In genomic region chr22:42533638-42533977, GRCh38 we compare ENCODE assay signal across 11 cellular contexts. TPM values are rescaled to one million over a fixed set of nuclear protein-coding genes. Genes with fewer than 3 reads are reported as not detected.
DNase-seq lines count a peak whose midpoint lies in the region; ATAC-seq, FAIRE-seq and TF ChIP-seq lines count a peak whose summit lies in the region.
"Had no signal": no experiment of that assay in that cellular context is flagged by ENCODE, and none has a peak within 500 bp of the region (broad histone marks: within the 10 kb centered on the region; RNA-seq: fewer than 3 reads in every experiment).

No MANE protein-coding gene starts in this region.

- TF ChIP-seq CTCF in MM.1S (IDR thresholded peaks at IDR 0.05; ENCODE audit: low read length), result no peak
- TF ChIP-seq CTCF in astrocyte (IDR thresholded peaks at IDR 0.05; ENCODE audit: insufficient read depth, low read depth, low read length), result no peak
- no peak for TF ChIP-seq CTCF in stomach (IDR thresholded peaks at IDR 0.05)

- no peak for TF ChIP-seq EP300 in stomach (IDR thresholded peaks at IDR 0.05)

- no peak for FAIRE-seq in astrocyte (lab: Jason Lieb, UNC)

- H3K4me1 ChIP-seq in MM.1S (ENCODE audit: low read length) (peaks cover 25% of the 10 kb centered on the region), astrocyte (ENCODE audit: insufficient read depth, low read length) (peaks cover 2% of the 10 kb centered on the region), stomach (peaks cover 4 to 30% (median 16%) of the 10 kb centered on the region in 4 donors)
- H3K4me1 ChIP-seq: uterus had no signal

- H3K4me1 Mint-ChIP-seq in activated naive CD4-positive, alpha-beta T cell treated with anti-CD3 and anti-CD28 coated beads for 36 hours (ENCODE audit: low read depth), result peaks cover 18% of the 10 kb centered on the region
- peaks cover 19% of the 10 kb centered on the region for H3K4me1 Mint-ChIP-seq in astrocyte (ENCODE audit: low read depth, unreplicated experiment)

- H2AFZ ChIP-seq in MM.1S (ENCODE audit: low read length) (no peak overlapping the region), astrocyte (ENCODE audit: low read depth, low read length) (no peak overlapping the region)

- intact Hi-C loops in activated naive CD4-positive, alpha-beta T cell treated with anti-CD3 and anti-CD28 coated beads for 36 hours (cut with micrococcal nuclease), result no loop called here
- intact Hi-C loops in stomach (cut with DNase I; ENCODE audit: low total_unique reads), result no loop called here

- H3K9me3 ChIP-seq in MM.1S (replicated peaks; ENCODE audit: insufficient read depth, low read length) (no peaks in the 10 kb centered on the region), astrocyte (ENCODE audit: insufficient read depth, low read depth, low read length) (no peaks in the 10 kb centered on the region), stomach (no peaks in the 10 kb centered on the region)
- H3K9me3 ChIP-seq: uterus had no signal

- no peak for DNase-seq in activated naive CD4-positive, alpha-beta T cell treated with anti-CD3 and anti-CD28 coated beads for 36 hours
- DNase-seq in activated naive CD4-positive, alpha-beta T cell (lab: John Stamatoyannopoulos, UW), result no peak
- no peak for DNase-seq in MM.1S
- no peak for DNase-seq in astrocyte (ENCODE audit: low read depth)
- no peak for DNase-seq in stomach
- DNase-seq in epidermal melanocyte (ENCODE audit: insufficient read length, low spot score), result no peak
- no peak for DNase-seq in NOMO-1 (lab: John Stamatoyannopoulos, UW; ENCODE audit: unreplicated experiment in 2 of 2)
- DNase-seq: mesendoderm, uterus had no signal

- H3K4me3 Mint-ChIP-seq in activated naive CD4-positive, alpha-beta T cell treated with anti-CD3 and anti-CD28 coated beads for 36 hours, result peak overlapping the region; percentile 54
- no peak overlapping the region for H3K4me3 Mint-ChIP-seq in astrocyte (ENCODE audit: unreplicated experiment)
- H3K4me3 Mint-ChIP-seq: HFFc6 had no signal

- H3K27ac ChIP-seq in MM.1S (ENCODE audit: low read length) (peak overlapping the region; percentile 43; the same call in 1 of the 2 replicates), astrocyte (ENCODE audit: low read depth, low read length) (no peak overlapping the region), stomach (peak overlapping the region in 4 of 5 donors; percentile 70 to 77 (median 74))
- H3K27ac ChIP-seq: uterus had no signal

- H3K36me3 ChIP-seq in MM.1S (replicated peaks; ENCODE audit: insufficient read depth, low read length) (no peaks in the 10 kb centered on the region), astrocyte (ENCODE audit: insufficient read depth, low read length) (no peaks in the 10 kb centered on the region), stomach (no peaks in the 10 kb centered on the region)
- H3K36me3 ChIP-seq: uterus had no signal

- no peaks in the 10 kb centered on the region for H3K9me3 Mint-ChIP-seq in activated naive CD4-positive, alpha-beta T cell treated with anti-CD3 and anti-CD28 coated beads for 36 hours
- peaks cover 6% of the 10 kb centered on the region for H3K9me3 Mint-ChIP-seq in astrocyte (ENCODE audit: unreplicated experiment)
- H3K9me3 Mint-ChIP-seq: HFFc6 had no signal

- H3K4me3 ChIP-seq in MM.1S (ENCODE audit: low read length), result peak overlapping the region; percentile 46; the same call in 1 of the 2 replicates
- no peak overlapping the region for H3K4me3 ChIP-seq in astrocyte (ENCODE audit: insufficient read depth, low read depth, low read length)
- H3K4me3 ChIP-seq in stomach, result peak overlapping the region in 1 of 4 donors; percentile 48
- H3K4me3 ChIP-seq: uterus had no signal

- no peak for ATAC-seq in HG03196 (IDR thresholded peaks at IDR 0.05; ENCODE audit: unreplicated experiment)

- H3K27ac Mint-ChIP-seq in activated naive CD4-positive, alpha-beta T cell treated with anti-CD3 and anti-CD28 coated beads for 36 hours, result no peak overlapping the region
- H3K27ac Mint-ChIP-seq in astrocyte (ENCODE audit: unreplicated experiment), result peak overlapping the region; percentile 51
- H3K27ac Mint-ChIP-seq: HFFc6 had no signal

- 88 to 91% (median 88%) methylated on average over 6 to 8 of the region's 8 CpGs for WGBS in stomach, 5 donors

- TF ChIP-seq POLR2A in stomach (IDR thresholded peaks at IDR 0.05), result no peak

- H3K27me3 Mint-ChIP-seq in activated naive CD4-positive, alpha-beta T cell treated with anti-CD3 and anti-CD28 coated beads for 36 hours (ENCODE audit: low read depth), result no peaks in the 10 kb centered on the region
- peaks cover 27% of the 10 kb centered on the region for H3K27me3 Mint-ChIP-seq in astrocyte (ENCODE audit: low read depth, unreplicated experiment)

- H3K9ac ChIP-seq in MM.1S (ENCODE audit: low read length) (0 out of 2 replicates have a peak overlapping the region, but pooled peaks have one; percentile 5), astrocyte (ENCODE audit: low read length) (no peak overlapping the region)

- H3K9me2 ChIP-seq in MM.1S (replicated peaks; ENCODE audit: insufficient read depth, low read length), result no peaks in the 10 kb centered on the region

- no peaks in the 10 kb centered on the region for H3K36me3 Mint-ChIP-seq in activated naive CD4-positive, alpha-beta T cell treated with anti-CD3 and anti-CD28 coated beads for 36 hours (ENCODE audit: low read depth)
- H3K36me3 Mint-ChIP-seq in astrocyte (ENCODE audit: low read depth, unreplicated experiment), result no peaks in the 10 kb centered on the region

- H4K20me1 ChIP-seq in MM.1S (ENCODE audit: insufficient read depth, low read length), result peaks cover 15% of the 10 kb centered on the region
- H4K20me1 ChIP-seq in astrocyte (ENCODE audit: insufficient read depth, low read length), result no peaks in the 10 kb centered on the region

- H3K4me2 ChIP-seq in MM.1S (ENCODE audit: low read depth, low read length) (peak overlapping the region; percentile 80), astrocyte (ENCODE audit: low read length) (no peak overlapping the region)

- CTCF ChIA-PET in activated naive CD4-positive, alpha-beta T cell treated with anti-CD3 and anti-CD28 coated beads for 36 hours (lab: Charles Lee), result interaction anchor here (0.7 to 1.0 kb wide), 2 partner anchors 16 to 35 kb away, joined by 3 read pairs; no protein-coding TSS in a partner anchor

- H3K27me3 ChIP-seq in MM.1S (replicated peaks; ENCODE audit: insufficient read depth, low read length) (peaks cover 80% of the 10 kb centered on the region), astrocyte (ENCODE audit: insufficient read depth, low read length) (no peaks in the 10 kb centered on the region), stomach (no peaks in the 10 kb centered on the region)
- H3K27me3 ChIP-seq: uterus had no signal

- H3K79me2 ChIP-seq in MM.1S (ENCODE audit: low read length) (no peaks in the 10 kb centered on the region), astrocyte (ENCODE audit: insufficient read depth, low read length) (no peaks in the 10 kb centered on the region)

- H3F3A ChIP-seq in MM.1S (ENCODE audit: insufficient read depth, low read length), result peaks cover 25% of the 10 kb centered on the region

RNA-seq across cellular contexts. Expression of gene RRP7A, which starts 14.0 kb away (rescaled TPM):
- 100 to 1,000 TPM; 104 to 111 TPM for total RNA-seq in activated naive CD4-positive, alpha-beta T cell treated with anti-CD3 and anti-CD28 coated beads for 36 hours
- total RNA-seq in astrocyte (54.9 TPM in 2 replicates), stomach (10 to 100 TPM; 14.2 to 32.4 (median 21.4) TPM)
- polyA plus RNA-seq in stomach, result 10 to 100 TPM in 2 of 3 donors, 1 to 10 TPM in 1; 9.3 to 29.0 (median 20.9) TPM

RNA-seq across cellular contexts. Expression of gene SERHL2, which starts 20.1 kb away (rescaled TPM):
- total RNA-seq in activated naive CD4-positive, alpha-beta T cell treated with anti-CD3 and anti-CD28 coated beads for 36 hours, result 1 to 10 TPM in 1 of 2 experiments, under 1 TPM in 1; 0.36 to 1.3 TPM
- total RNA-seq in astrocyte (1.2 and 2.2 TPM in 2 replicates), stomach (1 to 10 TPM in 4 of 5 donors, not detected in 1; 1.7 to 5.5 (median 4.5) TPM)
- polyA plus RNA-seq in stomach, result 1 to 10 TPM; 2.1 to 4.3 (median 3.3) TPM
